8 cellular contexts compared by ENCODE assay signal in the genomic region with DNA sequence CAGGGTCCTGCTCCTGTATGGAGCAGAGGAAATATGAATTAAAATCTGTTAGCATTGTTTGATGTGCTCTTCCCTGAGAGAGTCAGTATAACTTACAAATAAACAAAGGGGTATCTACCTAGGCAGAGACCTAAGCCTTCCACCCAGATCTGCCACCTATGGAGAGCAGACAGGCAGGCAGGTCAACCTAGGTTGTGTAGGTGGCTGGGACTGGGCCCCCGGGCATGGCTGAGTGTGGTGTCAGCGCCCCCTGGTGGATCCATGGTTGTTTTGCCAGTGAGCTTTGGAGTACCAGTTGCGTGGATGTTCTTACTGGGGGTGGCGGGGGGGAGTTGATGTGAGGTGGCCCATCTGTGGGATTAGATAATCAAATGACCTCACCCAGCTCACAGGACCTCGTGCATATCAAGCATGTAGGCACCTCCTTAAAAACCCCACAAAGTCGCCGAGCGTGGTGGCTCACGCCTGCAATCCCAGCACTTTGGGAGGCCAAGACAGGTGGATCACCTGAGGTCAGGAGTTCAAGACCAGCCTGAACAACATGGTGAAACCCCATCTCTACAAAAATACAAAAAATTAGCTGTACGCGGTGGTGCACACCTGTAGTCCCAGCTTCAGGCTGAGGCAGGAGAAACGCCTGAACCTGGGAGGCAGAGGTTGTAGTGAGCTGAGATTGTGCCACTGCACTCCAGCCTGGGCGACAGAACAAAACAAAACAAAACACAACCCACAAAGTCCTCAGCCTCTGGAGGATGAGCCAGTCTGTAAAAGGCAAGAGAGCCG.
DNase-seq lines count a peak whose midpoint lies in the region; ATAC-seq and TF ChIP-seq lines count a peak whose summit lies in the region.

No MANE protein-coding gene starts in this region.

- peaks cover 11% of the 10 kb centered on the region for H3K36me3 ChIP-seq in WERI-Rb-1
- peaks cover 11% of the 10 kb centered on the region for H3K36me3 ChIP-seq in brain microvascular endothelial cell (replicated peaks)

- in situ Hi-C loops in brain microvascular endothelial cell (cut with HindIII; ENCODE audit: low pct_ligation_motif_present, low sequenced_read_pairs), result no loop called here

- H3K9me3 ChIP-seq in WERI-Rb-1 (ENCODE audit: severe bottlenecking), result no peaks in the 10 kb centered on the region

- TF ChIP-seq CTCF in GM12864 (IDR thresholded peaks at IDR 0.05; ENCODE audit: low read depth, low read length, missing control alignments) (peak; percentile 87), WERI-Rb-1 (IDR thresholded peaks at IDR 0.05; ENCODE audit: low read depth, low read length) (peak; percentile 87), brain microvascular endothelial cell (IDR thresholded peaks at IDR 0.05; ENCODE audit: low read depth, low read length, missing control alignments) (peak; percentile 91)

- DNase-seq in GM12864 (ENCODE audit: low read depth), result peak; percentile 62
- peak; percentile 30 for DNase-seq in NCI-H2196 (lab: John Stamatoyannopoulos, UW; ENCODE audit: unreplicated experiment)
- DNase-seq in WERI-Rb-1, result peak; percentile 93
- DNase-seq in brain microvascular endothelial cell, result peak; percentile 67
- peak; percentile 92 for DNase-seq in iPS-NIHi11 (ENCODE audit: low spot score)
- peak; percentile 74 to 86 for DNase-seq in stimulated activated CD4-positive, alpha-beta T cell treated with anti-CD3 and anti-CD28 coated beads, Interleukin-15, amount 100 ng/mL, for 48 hours (ENCODE audit: low read depth in 2 of 2)
- DNase-seq in middle frontal gyrus (ENCODE audit: extremely low spot score, low spot score), result no peak

- H3K27me3 ChIP-seq in WERI-Rb-1 (ENCODE audit: insufficient read depth, low read depth, severe bottlenecking), result no peaks in the 10 kb centered on the region
- H3K27me3 ChIP-seq in brain microvascular endothelial cell (replicated peaks), result no peaks in the 10 kb centered on the region

- H3K4me3 ChIP-seq in GM12864 (ENCODE audit: low read depth, low read length) (no peak overlapping the region), WERI-Rb-1 (ENCODE audit: low read depth, low read length) (no peak overlapping the region), brain microvascular endothelial cell (ENCODE audit: low read depth, low read length) (no peak overlapping the region)

- peak overlapping the region; percentile 69 for H3K27ac ChIP-seq in WERI-Rb-1
- no peak overlapping the region for H3K27ac ChIP-seq in brain microvascular endothelial cell

- peak; percentile 45 for ATAC-seq in HG03025 (IDR thresholded peaks at IDR 0.05; ENCODE audit: low FRiP score, unreplicated experiment)
